In genomic region chr7:47510192-47510591, GRCh38 we compare ENCODE assay signal across 20 cellular contexts.
"Had no signal": no experiment of that assay in that cellular context is flagged by ENCODE, and none has a peak within 500 bp of the region (broad histone marks: within the 10 kb centered on the region; RNA-seq: fewer than 3 reads in every experiment).

No MANE protein-coding gene starts in this region.

- H3K36me3 ChIP-seq: adrenal gland, ascending aorta, thyroid gland had no signal

- H3K27ac ChIP-seq: adrenal gland, ascending aorta, dorsolateral prefrontal cortex, thyroid gland had no signal

- H3K27me3 ChIP-seq: adrenal gland, ascending aorta, thyroid gland had no signal

- ATAC-seq: activated T-helper 17 cell treated with anti-CD3 and anti-CD28 coated beads, Interleukin-2, amount 50 U/mL, for 72 hours; effector memory CD8-positive, alpha-beta T cell; esophagus mucosa; left ventricle myocardium superior; sciatic nerve; stimulated activated naive CD8-positive, alpha-beta T cell treated with anti-CD3 and anti-CD28 coated beads, Interleukin-15, Interleukin-2, amounts not matched to agents 100 U/mL and 50 U/mL, for 24 hours had no signal

- H3K9me3 ChIP-seq: adrenal gland, ascending aorta, thyroid gland had no signal

- DNase-seq: activated CD8-positive, alpha-beta memory T cell treated with anti-CD3 and anti-CD28 coated beads for 24 hours; activated CD8-positive, alpha-beta memory T cell treated with anti-CD3 and anti-CD28 coated beads, Interleukin-2, amount 50 U/mL, for 4 hours; activated naive CD4-positive, alpha-beta T cell; activated T-cell treated with anti-CD3 and anti-CD28 coated beads, Interleukin-2, amount 50 U/mL, for 24 hours; adrenal gland; central memory CD4-positive, alpha-beta T cell; dorsolateral prefrontal cortex; effector memory CD8-positive, alpha-beta T cell; foreskin melanocyte; left ventricle myocardium superior; mammary epithelial cell; occipital lobe; stimulated activated CD4-positive, alpha-beta T cell treated with anti-CD3 and anti-CD28 coated beads, Interleukin-4, amount 100 ng/mL, for 4 hours; stimulated activated naive CD8-positive, alpha-beta T cell treated with anti-CD3 and anti-CD28 coated beads, Interleukin-15, Interleukin-2, amounts not matched to agents 100 U/mL and 50 U/mL, for 24 hours; substantia nigra; thyroid gland had no signal

- H3K4me3 ChIP-seq: adrenal gland, ascending aorta, dorsolateral prefrontal cortex, thyroid gland had no signal
